Comparison of ENCODE assay signal across 8 cellular contexts in the genomic region with DNA sequence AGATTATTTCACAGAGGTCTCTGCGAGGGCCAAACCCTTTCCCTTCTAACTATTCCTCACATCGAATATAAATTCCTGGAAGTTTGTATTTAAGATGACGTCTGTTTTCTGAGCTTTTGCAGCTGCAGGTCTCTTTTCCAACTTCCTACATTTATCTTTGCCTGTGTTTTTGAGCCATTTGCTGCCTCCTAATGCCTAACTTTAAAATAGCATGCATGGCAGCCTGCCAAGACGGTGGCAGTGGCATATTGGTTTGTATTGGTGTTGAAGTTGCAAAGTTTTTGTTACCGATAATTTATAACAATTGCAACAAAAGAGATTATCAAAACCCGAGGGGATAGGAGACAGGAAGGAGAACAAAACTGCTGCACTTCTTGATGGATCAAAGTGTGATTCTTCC.
DNase-seq lines count a peak whose midpoint lies in the region; ATAC-seq, FAIRE-seq and TF ChIP-seq lines count a peak whose summit lies in the region.

No MANE protein-coding gene starts in this region.

- H3K36me3 ChIP-seq in parathyroid adenoma (ENCODE audit: control insufficient read depth, insufficient read depth, low read length), result no peaks in the 10 kb centered on the region

- DNase-seq in DMS 273 treated with DMSO at 0.1 percent for 48 hours (lab: John Stamatoyannopoulos, UW) (peak; percentile 9), HFF-Myc (ENCODE audit: extremely low read depth, low read depth) (no peak), NCI-H2196 (lab: John Stamatoyannopoulos, UW; ENCODE audit: unreplicated experiment) (peak; percentile 88), frontal cortex (ENCODE audit: low spot score in 2 of 2) (peak; percentile 29 to 39)
- DNase-seq in activated CD4-positive, alpha-beta T cell treated with anti-CD3 and anti-CD28 coated beads, Interleukin-2, amount 50 U/mL, for 1 hour, result peak; percentile 24

- no peaks in the 10 kb centered on the region for H3K79me2 ChIP-seq in parathyroid adenoma

- TF ChIP-seq CTCF in HFF-Myc (IDR thresholded peaks at IDR 0.05; ENCODE audit: low read depth, low read length, missing control alignments) (peak; percentile 9), parathyroid adenoma (IDR thresholded peaks at IDR 0.05) (peak; percentile 50)

- no peak overlapping the region for H2AFZ ChIP-seq in parathyroid adenoma

- no peak overlapping the region for H3K9ac ChIP-seq in parathyroid adenoma

- no peak for ATAC-seq in HG02840 (IDR thresholded peaks at IDR 0.05; ENCODE audit: low FRiP score, unreplicated experiment)
- ATAC-seq in HG03520 (IDR thresholded peaks at IDR 0.05; ENCODE audit: unreplicated experiment), result no peak

- H3K27ac ChIP-seq in parathyroid adenoma, result no peak overlapping the region

- H3K4me2 ChIP-seq in parathyroid adenoma (ENCODE audit: low read length), result no peak overlapping the region

- no peaks in the 10 kb centered on the region for H3K27me3 ChIP-seq in parathyroid adenoma (ENCODE audit: control insufficient read depth, insufficient read depth, low read length)

- H3K4me3 ChIP-seq in HFF-Myc (replicated peaks; ENCODE audit: low read depth, low read length), result no peak overlapping the region
- H3K4me3 ChIP-seq in parathyroid adenoma (ENCODE audit: low read depth, low read length), result no peak overlapping the region

- H3K9me3 ChIP-seq in parathyroid adenoma (ENCODE audit: control insufficient read depth, low read length), result no peaks in the 10 kb centered on the region

- H3K4me1 ChIP-seq in parathyroid adenoma, result no peaks in the 10 kb centered on the region

- peak; percentile 84 for FAIRE-seq in frontal cortex (lab: Jason Lieb, UNC)
